In genomic region chr6:90121982-90122381, GRCh38 we compare ENCODE assay signal across 12 cellular contexts.
DNase-seq lines count a peak whose midpoint lies in the region; ATAC-seq, FAIRE-seq and TF ChIP-seq lines count a peak whose summit lies in the region.
"Had no signal": no experiment of that assay in that cellular context is flagged by ENCODE, and none has a peak within 500 bp of the region (broad histone marks: within the 10 kb centered on the region; RNA-seq: fewer than 3 reads in every experiment).

No MANE protein-coding gene starts in this region.

- no peak for TF ChIP-seq POLR2A in GM12891 (IDR thresholded peaks at IDR 0.05; ENCODE audit: low read depth, low read length)

- FAIRE-seq in GM12891 (lab: Jason Lieb, UNC), result no peak

- H3K27me3 ChIP-seq in RWPE2 (ENCODE audit: insufficient read depth, poor library complexity, severe bottlenecking), result no peaks in the 10 kb centered on the region

- no peaks in the 10 kb centered on the region for H3K9me3 ChIP-seq in RWPE2 (ENCODE audit: severe bottlenecking)

- H3K27ac ChIP-seq in RWPE2 (ENCODE audit: poor library complexity, severe bottlenecking), result no peak overlapping the region

- peak overlapping the region; percentile 56 for H3K27ac Mint-ChIP-seq in memory B cell
- H3K27ac Mint-ChIP-seq: type B pancreatic cell had no signal

- H3K4me1 Mint-ChIP-seq in memory B cell, result peaks cover 34% of the 10 kb centered on the region

- ATAC-seq in GM18907 (IDR thresholded peaks at IDR 0.05; ENCODE audit: unreplicated experiment) (peak; percentile 57), RWPE2 (ENCODE audit: low read depth) (peak; percentile 76), memory B cell (ENCODE audit: low read depth) (peak; percentile 77), HG03095 (IDR thresholded peaks at IDR 0.05; ENCODE audit: unreplicated experiment) (no peak)

- peaks cover 8% of the 10 kb centered on the region for H3K4me1 ChIP-seq in RWPE2 (ENCODE audit: insufficient read depth, poor library complexity, severe bottlenecking)

- DNase-seq in Daoy (ENCODE audit: low read depth) (peak; percentile 61), RWPE2 (ENCODE audit: low spot score) (no peak), memory B cell (ENCODE audit: low spot score in 2 of 2) (no peak), GM12891 (ENCODE audit: insufficient read length, low spot score) (no peak), NCI-H2081 (lab: John Stamatoyannopoulos, UW) (no peak), HK-2 (ENCODE audit: unreplicated experiment) (no peak)
- DNase-seq: DMS 273 treated with DMSO at 0.1 percent for 48 hours, HCEC 1CT, NCI-H1436 had no signal

- no peaks in the 10 kb centered on the region for H3K36me3 ChIP-seq in RWPE2 (ENCODE audit: low read depth)

- H3K9me3 Mint-ChIP-seq in memory B cell, result peaks cover 3% of the 10 kb centered on the region

- no peak for TF ChIP-seq CTCF in RWPE2 (IDR thresholded peaks at IDR 0.05; ENCODE audit: poor library complexity, severe bottlenecking)

- no peaks in the 10 kb centered on the region for H3K27me3 Mint-ChIP-seq in memory B cell
- H3K27me3 Mint-ChIP-seq: type B pancreatic cell had no signal

- H3K4me3 ChIP-seq in RWPE2 (ENCODE audit: severe bottlenecking), result no peak overlapping the region

- no peak overlapping the region for H3K4me3 Mint-ChIP-seq in memory B cell
- H3K4me3 Mint-ChIP-seq: type B pancreatic cell had no signal

- H3K36me3 Mint-ChIP-seq in memory B cell, result peaks cover 18% of the 10 kb centered on the region

TF ChIP-seq in GM12891, 5 proteins besides CTCF, POLR2A, EP300 and RAD21:
- TF ChIP-seq POU2F2 (IDR thresholded peaks at IDR 0.05; ENCODE audit: low read depth, low read length) (no peak), SPI1 (IDR thresholded peaks at IDR 0.05; ENCODE audit: low read depth, low read length) (no peak), PAX5 (IDR thresholded peaks at IDR 0.05; ENCODE audit: insufficient read depth, low read length, severe bottlenecking) (no peak), TAF1 (IDR thresholded peaks at IDR 0.05; ENCODE audit: low read depth, low read length) (no peak)
